Comparison of ENCODE assay signal across 10 cellular contexts in genomic region chr5:95857185-95857945, GRCh38. TPM values are rescaled to one million over a fixed set of nuclear protein-coding genes. Genes with fewer than 3 reads are reported as not detected.
DNase-seq lines count a peak whose midpoint lies in the region; ATAC-seq and TF ChIP-seq lines count a peak whose summit lies in the region.
"Had no signal": no experiment of that assay in that cellular context is flagged by ENCODE, and none has a peak within 500 bp of the region (broad histone marks: within the 10 kb centered on the region; RNA-seq: fewer than 3 reads in every experiment).

No MANE protein-coding gene starts in this region.

- H3K4me2 ChIP-seq in SK-N-SH (no peak overlapping the region), fibroblast of lung (ENCODE audit: extremely low read depth, insufficient read depth, low read length) (peak overlapping the region; percentile 60)

- H3K4me3 ChIP-seq in SK-N-SH (ENCODE audit: low read depth in 2 of 2, low read length in 1 of 2) (no peak overlapping the region), fibroblast of lung (replicated peaks in 1 of 4; ENCODE audit: control extremely low read depth in 1 of 4, insufficient read depth in 1 of 4, low read depth in 3 of 4, low read length in 4 of 4) (no peak overlapping the region), upper lobe of right lung (no peak overlapping the region)
- H3K4me3 ChIP-seq: SJCRH30 had no signal

- H3K27ac ChIP-seq in SK-N-SH (ENCODE audit: low read depth in 2 of 2, low read length in 1 of 2): peak overlapping the region in 1 of 2 experiments; percentile 95; a peak in 2 of 4 replicates
- peak overlapping the region; percentile 97 for H3K27ac ChIP-seq in fibroblast of lung (ENCODE audit: insufficient read depth, low read length)
- H3K27ac ChIP-seq in upper lobe of right lung: peak overlapping the region; percentile 87
- H3K27ac ChIP-seq: SJCRH30 had no signal

- TF ChIP-seq EP300 in SK-N-SH (IDR thresholded peaks at IDR 0.05; ENCODE audit: borderline replicate concordance in 1 of 2, low read depth in 1 of 2, low read length in 1 of 2): no peak

- H4K20me1 ChIP-seq in SK-N-SH (ENCODE audit: insufficient read depth): no peaks in the 10 kb centered on the region
- no peaks in the 10 kb centered on the region for H4K20me1 ChIP-seq in fibroblast of lung (ENCODE audit: control insufficient read depth, extremely low read depth, insufficient read depth, low read length)

- intact Hi-C loops in upper lobe of right lung (cut with DNase I): loop anchor here (10.0 kb wide), 2 partner anchors 97 to 747 kb away; no protein-coding TSS in a partner anchor

- H3K27me3 ChIP-seq in SK-N-SH (ENCODE audit: insufficient read depth) (no peaks in the 10 kb centered on the region), fibroblast of lung (ENCODE audit: control insufficient read depth, insufficient read depth, low read length) (no peaks in the 10 kb centered on the region), upper lobe of right lung (no peaks in the 10 kb centered on the region)
- H3K27me3 ChIP-seq: SJCRH30 had no signal

- peak overlapping the region; percentile 69; the same call in 1 of the 2 replicates for H3K9ac ChIP-seq in SK-N-SH
- H3K9ac ChIP-seq in fibroblast of lung (ENCODE audit: insufficient read depth, low read length): no peak overlapping the region

- H3K36me3 ChIP-seq in SK-N-SH (replicated peaks in 1 of 2; ENCODE audit: control insufficient read depth in 1 of 2, insufficient read depth in 2 of 2, low read length in 1 of 2) (no peaks in the 10 kb centered on the region), fibroblast of lung (ENCODE audit: control insufficient read depth, insufficient read depth, low read length) (no peaks in the 10 kb centered on the region), upper lobe of right lung (no peaks in the 10 kb centered on the region)
- H3K36me3 ChIP-seq: SJCRH30 had no signal

- 94% methylated on average over 12 of the region's 12 CpGs for WGBS in SK-N-SH (ENCODE audit: low lambda C conversion rate)

- H3K9me3 ChIP-seq in SK-N-SH: no peaks in the 10 kb centered on the region
- no peaks in the 10 kb centered on the region for H3K9me3 ChIP-seq in fibroblast of lung (ENCODE audit: control insufficient read depth, insufficient read depth, low read depth, low read length)
- no peaks in the 10 kb centered on the region for H3K9me3 ChIP-seq in upper lobe of right lung
- H3K9me3 ChIP-seq: SJCRH30 had no signal

- ATAC-seq in SK-N-SH treated with all-trans-retinoic acid at 6 μM for 48 hours (no peak), upper lobe of right lung (peak; percentile 68), HG03196 (IDR thresholded peaks at IDR 0.05; ENCODE audit: unreplicated experiment) (no peak)
- ATAC-seq in activated CD4-positive, CD25-positive, alpha-beta regulatory T cell treated with anti-CD3 and anti-CD28 coated beads, Interleukin-2, amount 50 U/mL, for 24 hours: no peak

- no peaks in the 10 kb centered on the region for H3K9me2 ChIP-seq in SK-N-SH

- no peak for TF ChIP-seq RAD21 in SK-N-SH (IDR thresholded peaks at IDR 0.05; ENCODE audit: low read length)

- POLR2A ChIA-PET in SK-N-SH (lab: Yijun Ruan, JAX): no interaction called here

- H3K4me1 ChIP-seq in SK-N-SH (ENCODE audit: control insufficient read depth in 1 of 2, insufficient read depth in 2 of 2, low read depth in 1 of 2, low read length in 1 of 2): peaks cover 2 to 24% of the 10 kb centered on the region in 2 experiments; a peak in 3 of 4 replicates
- peaks cover 45% of the 10 kb centered on the region for H3K4me1 ChIP-seq in fibroblast of lung (ENCODE audit: control insufficient read depth, extremely low read depth, insufficient read depth, low read length)
- H3K4me1 ChIP-seq in upper lobe of right lung: peaks cover 56% of the 10 kb centered on the region

- H3K79me2 ChIP-seq in SK-N-SH (ENCODE audit: insufficient read depth) (no peaks in the 10 kb centered on the region), fibroblast of lung (ENCODE audit: control insufficient read depth, insufficient read depth, low read length) (no peaks in the 10 kb centered on the region)

- DNase-seq in SK-N-SH (no peak), fibroblast of lung (ENCODE audit: low read depth in 2 of 2) (peak; percentile 42 to 100), myocyte (ENCODE audit: low read depth) (peak; percentile 37), upper lobe of right lung (peak; percentile 82), NCI-H526 (lab: John Stamatoyannopoulos, UW) (no peak)
- DNase-seq: 8988T, SJCRH30 had no signal

- TF ChIP-seq CTCF in SK-N-SH (IDR thresholded peaks at IDR 0.05) (no peak), fibroblast of lung (conservative IDR thresholded peaks at IDR 0.05 in 1 of 2, IDR thresholded peaks at IDR 0.05 in 1 of 2; ENCODE audit: low read depth in 1 of 2, low read length in 2 of 2) (no peak), upper lobe of right lung (IDR thresholded peaks at IDR 0.05) (no peak)

- H2AFZ ChIP-seq in SK-N-SH (ENCODE audit: low read depth) (no peak overlapping the region), fibroblast of lung (ENCODE audit: low read length) (no peak overlapping the region)

- peaks cover 49% of the 10 kb centered on the region for H3F3A ChIP-seq in SK-N-SH (replicated peaks; ENCODE audit: insufficient read depth)

- CTCF ChIA-PET in SK-N-SH (lab: Yijun Ruan, JAX): interaction anchor here (0.6 to 15.2 kb wide), 14 partner anchors 8 to 745 kb away, joined by 3 to 170 read pairs (median 4); partner anchors contain the start of gene RFESD

TF ChIP-seq in SK-N-SH, 30 proteins besides CTCF, POLR2A, EP300 and RAD21 (continues in another document):
- TF ChIP-seq MXI1 (IDR thresholded peaks at IDR 0.05; ENCODE audit: low read depth, low read length): no peak
- TF ChIP-seq POLR2AphosphoS5 (IDR thresholded peaks at IDR 0.05; ENCODE audit: low read depth, low read length): no peak
- no peak for TF ChIP-seq USF2 (IDR thresholded peaks at IDR 0.05; ENCODE audit: borderline replicate concordance, low read depth, low read length)
- TF ChIP-seq NRF1 (IDR thresholded peaks at IDR 0.05; ENCODE audit: low read depth, low read length): no peak
- TF ChIP-seq MAX (IDR thresholded peaks at IDR 0.05; ENCODE audit: low read depth): no peak

TF ChIP-seq in SK-N-SH treated with all-trans-retinoic acid at 6 μM for 48 hours, 23 proteins besides CTCF, POLR2A, EP300 and RAD21 (continues in another document):
- TF ChIP-seq ZNF565 (CRISPR knock-in tag; conservative IDR thresholded peaks at IDR 0.05; ENCODE audit: low read depth): no peak
- no peak for TF ChIP-seq ISL1 (CRISPR knock-in tag; IDR thresholded peaks at IDR 0.05)
- TF ChIP-seq SNAI2 (CRISPR knock-in tag; IDR thresholded peaks at IDR 0.05): no peak
- no peak for TF ChIP-seq CSDC2 (CRISPR knock-in tag; IDR thresholded peaks at IDR 0.05)
- TF ChIP-seq BACH2 (CRISPR knock-in tag; IDR thresholded peaks at IDR 0.05; ENCODE audit: borderline replicate concordance): no peak
- TF ChIP-seq ARNTL (CRISPR knock-in tag; IDR thresholded peaks at IDR 0.05; ENCODE audit: borderline replicate concordance, low read depth): no peak
- TF ChIP-seq TSHZ2 (CRISPR knock-in tag; IDR thresholded peaks at IDR 0.05): no peak
- TF ChIP-seq RARB (CRISPR knock-in tag; IDR thresholded peaks at IDR 0.05): no peak
- no peak for TF ChIP-seq ZNF70 (CRISPR knock-in tag; IDR thresholded peaks at IDR 0.05)
- TF ChIP-seq CSRNP3 (CRISPR knock-in tag; IDR thresholded peaks at IDR 0.05): no peak

RNA-seq across cellular contexts. Expression of gene GLRX, which starts 34.8 kb away (rescaled TPM):
- 40.0 and 50.9 TPM in 2 replicates for polyA plus RNA-seq in SK-N-SH (2012; rRNA removed)
- 49.0 and 49.6 TPM in 2 replicates for polyA plus RNA-seq in SK-N-SH (2012; cell fraction: cytosol; rRNA removed)
- 14.3 and 23.7 TPM in 2 replicates for polyA plus RNA-seq in SK-N-SH (2012; cell fraction: nucleus; rRNA removed)
- total RNA-seq in fibroblast of lung: 54.2 and 91.8 TPM in 2 replicates
- 277 and 429 TPM in 2 replicates for polyA plus RNA-seq in fibroblast of lung
- polyA plus RNA-seq in fibroblast of lung (2012): 316 and 494 TPM in 2 replicates
- 106 and 144 TPM in 2 replicates for polyA minus RNA-seq in fibroblast of lung (ENCODE audit: low replicate concordance)
- total RNA-seq in myocyte: 169 and 223 TPM in 2 replicates
- polyA plus RNA-seq in myocyte (2012): 276 TPM
- total RNA-seq in upper lobe of right lung: 88.4 TPM

Comparison
In these comparisons a context has a peak if more than half of its experiments do, and no peak if none do; other contexts are left out.
1. DNase-seq: peak in fibroblast of lung (2 of 2), myocyte (single experiment) and upper lobe of right lung (single experiment); none in SK-N-SH (single experiment) and NCI-H526 (0 of 2).